9 cellular contexts compared by ENCODE assay signal in the genomic region with DNA sequence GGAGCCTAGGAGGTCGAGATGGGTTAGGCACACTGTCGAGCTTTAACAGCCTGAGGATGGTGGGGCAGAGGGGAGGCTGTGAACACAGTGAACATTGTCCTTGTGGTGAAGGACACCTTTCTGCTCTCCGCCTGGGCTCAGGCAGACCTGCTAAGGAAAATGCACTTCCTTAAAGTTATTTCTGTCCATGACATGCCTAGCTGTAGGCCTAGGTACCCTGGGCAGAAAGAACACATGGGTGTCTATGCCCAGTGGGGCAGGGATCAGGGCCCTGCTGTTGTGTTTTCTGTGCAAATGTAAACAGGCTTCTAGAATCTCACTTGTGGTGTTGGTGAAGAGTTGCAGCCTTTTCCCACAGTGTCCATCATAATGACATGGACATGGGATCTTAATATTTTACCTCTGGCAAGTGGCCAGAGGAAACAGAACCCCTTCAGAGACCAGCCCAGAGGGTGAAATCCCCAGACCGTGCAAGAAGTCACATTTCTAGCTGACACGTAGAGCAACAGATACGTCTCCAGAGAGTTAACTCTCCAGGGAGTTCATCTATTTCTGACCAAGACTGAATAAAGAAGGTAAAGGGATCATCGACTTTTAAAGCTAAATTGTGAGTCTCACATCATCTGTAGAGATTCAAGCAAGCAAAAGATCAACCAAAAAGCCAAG.
DNase-seq lines count a peak whose midpoint lies in the region; ATAC-seq and TF ChIP-seq lines count a peak whose summit lies in the region.
"Had no signal": no experiment of that assay in that cellular context is flagged by ENCODE, and none has a peak within 500 bp of the region (broad histone marks: within the 10 kb centered on the region; RNA-seq: fewer than 3 reads in every experiment).

No MANE protein-coding gene starts in this region.

- DNase-seq in T-helper 17 cell (no peak), osteoblast (ENCODE audit: insufficient read length, low spot score, missing footprints) (no peak), foreskin fibroblast (no peak), NCI-H526 (lab: John Stamatoyannopoulos, UW) (no peak), MV-4-11 (lab: John Stamatoyannopoulos, UW) (no peak)
- DNase-seq in activated naive CD4-positive, alpha-beta T cell treated with anti-CD3 and anti-CD28 coated beads for 36 hours: no peak

- no peaks in the 10 kb centered on the region for H3K9me3 Mint-ChIP-seq in activated naive CD4-positive, alpha-beta T cell treated with anti-CD3 and anti-CD28 coated beads for 36 hours

- peak; percentile 79 for ATAC-seq in GM18517 (IDR thresholded peaks at IDR 0.05; ENCODE audit: unreplicated experiment)
- ATAC-seq in HG02678 (IDR thresholded peaks at IDR 0.05; ENCODE audit: unreplicated experiment): peak; percentile 75
- ATAC-seq in T-helper 17 cell: peak; percentile 55

- no peaks in the 10 kb centered on the region for H3K27me3 ChIP-seq in osteoblast (ENCODE audit: insufficient read depth, low read length)

- H3K79me2 ChIP-seq in osteoblast (ENCODE audit: insufficient read depth, low read length): peaks cover 96% of the 10 kb centered on the region

- H2AFZ ChIP-seq in osteoblast (ENCODE audit: low read length): no peak overlapping the region

- H3K4me1 ChIP-seq in osteoblast (ENCODE audit: insufficient read depth, low read length): peaks cover 74% of the 10 kb centered on the region

- peak overlapping the region; percentile 81 for H3K4me2 ChIP-seq in osteoblast (ENCODE audit: insufficient read depth, low read length)

- no peak overlapping the region for H3K4me3 ChIP-seq in osteoblast (ENCODE audit: insufficient read depth, low read length)
- H3K4me3 ChIP-seq in foreskin fibroblast (ENCODE audit: low read depth in 1 of 2, low read length in 2 of 2): no peak overlapping the region

- H3K36me3 Mint-ChIP-seq in T-helper 17 cell (ENCODE audit: low read depth): no peaks in the 10 kb centered on the region
- H3K36me3 Mint-ChIP-seq in activated naive CD4-positive, alpha-beta T cell treated with anti-CD3 and anti-CD28 coated beads for 36 hours (ENCODE audit: low read depth): peaks cover 2% of the 10 kb centered on the region

- H3K9me3 ChIP-seq in T-helper 17 cell (ENCODE audit: control insufficient read depth, low read length, poor library complexity, severe bottlenecking): no peaks in the 10 kb centered on the region
- H3K9me3 ChIP-seq in osteoblast (ENCODE audit: low read depth, low read length): no peaks in the 10 kb centered on the region

- TF ChIP-seq CTCF in osteoblast (IDR thresholded peaks at IDR 0.05; ENCODE audit: extremely low read depth, low read depth, low read length) (no peak), foreskin fibroblast (IDR thresholded peaks at IDR 0.05; ENCODE audit: low read depth, low read length) (no peak)

- H3K4me3 Mint-ChIP-seq in T-helper 17 cell: no peak overlapping the region
- H3K4me3 Mint-ChIP-seq in activated naive CD4-positive, alpha-beta T cell treated with anti-CD3 and anti-CD28 coated beads for 36 hours: no peak overlapping the region

- peak overlapping the region; percentile 98 for H3K27ac ChIP-seq in osteoblast (ENCODE audit: low read depth, low read length)
- H3K27ac ChIP-seq: VCaP had no signal

- peaks cover 4% of the 10 kb centered on the region for H3K36me3 ChIP-seq in osteoblast (ENCODE audit: insufficient read depth, low read length)

- H4K20me1 ChIP-seq in osteoblast (ENCODE audit: insufficient read depth, low read length): peaks cover 66% of the 10 kb centered on the region

- CTCF ChIA-PET in activated naive CD4-positive, alpha-beta T cell treated with anti-CD3 and anti-CD28 coated beads for 36 hours (lab: Charles Lee): no interaction called here

- H3K27me3 Mint-ChIP-seq in T-helper 17 cell: no peaks in the 10 kb centered on the region
- H3K27me3 Mint-ChIP-seq in activated naive CD4-positive, alpha-beta T cell treated with anti-CD3 and anti-CD28 coated beads for 36 hours (ENCODE audit: low read depth): no peaks in the 10 kb centered on the region

- peaks cover 17% of the 10 kb centered on the region for H3K4me1 Mint-ChIP-seq in T-helper 17 cell
- H3K4me1 Mint-ChIP-seq in activated naive CD4-positive, alpha-beta T cell treated with anti-CD3 and anti-CD28 coated beads for 36 hours (ENCODE audit: low read depth): peaks cover 21% of the 10 kb centered on the region

- intact Hi-C loops in activated naive CD4-positive, alpha-beta T cell treated with anti-CD3 and anti-CD28 coated beads for 36 hours (cut with micrococcal nuclease): no loop called here

- H3K27ac Mint-ChIP-seq in T-helper 17 cell: no peak overlapping the region
- H3K27ac Mint-ChIP-seq in activated naive CD4-positive, alpha-beta T cell treated with anti-CD3 and anti-CD28 coated beads for 36 hours: no peak overlapping the region
